18 cellular contexts compared by ENCODE assay signal in the genomic region with DNA sequence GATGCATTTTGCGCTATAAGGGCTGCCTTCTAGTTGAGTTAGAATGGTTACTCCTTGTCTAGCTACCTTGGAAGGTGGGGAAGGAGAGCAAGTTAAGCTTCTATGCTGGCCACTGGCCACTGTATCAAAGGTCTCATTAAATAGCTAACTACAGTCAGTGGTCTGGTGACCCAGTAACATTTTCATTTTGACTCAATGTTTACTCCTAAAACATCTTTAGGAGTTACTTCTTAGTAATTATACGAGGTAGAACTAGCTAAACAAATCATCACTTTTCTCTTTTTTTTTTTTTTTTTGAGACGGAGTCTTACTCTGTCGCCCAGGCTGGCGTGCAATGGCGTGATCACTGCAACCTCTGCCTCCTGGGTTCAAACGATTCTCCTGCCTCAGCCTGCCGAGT. TPM values are rescaled to one million over a fixed set of nuclear protein-coding genes. Genes with fewer than 3 reads are reported as not detected.
DNase-seq lines count a peak whose midpoint lies in the region; ATAC-seq and TF ChIP-seq lines count a peak whose summit lies in the region.
"Had no signal": no experiment of that assay in that cellular context is flagged by ENCODE, and none has a peak within 500 bp of the region (broad histone marks: within the 10 kb centered on the region; RNA-seq: fewer than 3 reads in every experiment).

No MANE protein-coding gene starts in this region.

- CTCF ChIA-PET in WTC11 (lab: Charles Lee) = interaction anchor here (0.8 to 2.9 kb wide), 6 partner anchors 16 to 160 kb away, joined by 3 to 15 read pairs (median 6); no protein-coding TSS in a partner anchor

- POLR2A ChIA-PET in WTC11 (lab: Charles Lee) = interaction anchor here (0.7 to 2.2 kb wide), 3 partner anchors 15 to 185 kb away, joined by 3 to 6 read pairs (median 4); no protein-coding TSS in a partner anchor

- H3K4me2 ChIP-seq in BLaER1 = 0 out of 2 replicates have a peak overlapping the region, but pooled peaks have one; percentile 57
- H3K4me2 ChIP-seq: A549 had no signal

- H3K9me3 Mint-ChIP-seq in WTC11 = peaks cover 11% of the 10 kb centered on the region
- H3K9me3 Mint-ChIP-seq: CD4-positive, alpha-beta memory T cell had no signal

- intact Hi-C loops in dorsolateral prefrontal cortex (cut with DNase I) = no loop called here

- no peak overlapping the region for H3K4me3 Mint-ChIP-seq in WTC11
- H3K4me3 Mint-ChIP-seq: CD4-positive, alpha-beta memory T cell had no signal

- H4K20me1 ChIP-seq in BLaER1 = peaks cover 46% of the 10 kb centered on the region

- DNase-seq in WTC11 (ENCODE audit: low spot score) = no peak
- DNase-seq in dorsolateral prefrontal cortex = no peak
- DNase-seq in HAP-1 (ENCODE audit: low spot score in 2 of 2) = no peak
- DNase-seq in stimulated activated naive CD8-positive, alpha-beta T cell treated with anti-CD3 and anti-CD28 coated beads, Interleukin-15, Interleukin-2, amounts not matched to agents 100 U/mL and 50 U/mL, for 24 hours = no peak
- DNase-seq: ACHN; BE2C; C1 segment of cervical spinal cord; Calu3; CD4-positive, alpha-beta memory T cell; COR-L47; DMS53; DMS79 treated with DMSO at 0.1 percent for 48 hours; GF-D8; HCEC 1CT had no signal

- H3K27me3 ChIP-seq in BLaER1 (no peaks in the 10 kb centered on the region), dorsolateral prefrontal cortex (no peaks in the 10 kb centered on the region), HAP-1 (ENCODE audit: low read depth) (no peaks in the 10 kb centered on the region)
- H3K27me3 ChIP-seq: BE2C had no signal

- in situ Hi-C loops in HAP-1 (cut with MboI; ENCODE audit: low sequenced_read_pairs) = no loop called here

- H3K4me1 ChIP-seq in BLaER1 = peaks cover 44% of the 10 kb centered on the region
- H3K4me1 ChIP-seq in HAP-1 = peaks cover 2% of the 10 kb centered on the region; the same call in 1 of the 2 replicates
- H3K4me1 ChIP-seq: A549, BE2C had no signal

- H3K27me3 Mint-ChIP-seq in WTC11 (ENCODE audit: low read depth) = no peaks in the 10 kb centered on the region

- H3K27ac Mint-ChIP-seq in WTC11 = peak overlapping the region; percentile 91
- H3K27ac Mint-ChIP-seq: CD4-positive, alpha-beta memory T cell had no signal

- H3K36me3 ChIP-seq in BLaER1 (peaks cover 99% of the 10 kb centered on the region), HAP-1 (replicated peaks) (no peaks in the 10 kb centered on the region)

- no peak overlapping the region for H3K9ac ChIP-seq in BLaER1

- H3K4me3 ChIP-seq in BLaER1 (no peak overlapping the region), dorsolateral prefrontal cortex (no peak overlapping the region), HAP-1 (no peak overlapping the region)
- H3K4me3 ChIP-seq: A549 had no signal

- peaks cover 33% of the 10 kb centered on the region for H3K36me3 Mint-ChIP-seq in WTC11
- H3K36me3 Mint-ChIP-seq: CD4-positive, alpha-beta memory T cell had no signal

- peaks cover 14% of the 10 kb centered on the region for H3K9me3 ChIP-seq in BLaER1
- H3K9me3 ChIP-seq in HAP-1 = no peaks in the 10 kb centered on the region
- H3K9me3 ChIP-seq: A549, BE2C had no signal

- ATAC-seq in WTC11 (no peak), GM21381 (IDR thresholded peaks at IDR 0.05; ENCODE audit: unreplicated experiment) (no peak)
- no peak for ATAC-seq in stimulated activated naive CD8-positive, alpha-beta T cell treated with anti-CD3 and anti-CD28 coated beads, Interleukin-15, Interleukin-2, amounts not matched to agents 100 U/mL and 50 U/mL, for 24 hours
- ATAC-seq: A549 had no signal

- TF ChIP-seq CTCF in WTC11 (IDR thresholded peaks at IDR 0.05) (no peak), dorsolateral prefrontal cortex (IDR thresholded peaks at IDR 0.05 in 54 of 56, conservative IDR thresholded peaks at IDR 0.05 in 2 of 56; ENCODE audit: low read depth in 1 of 56, partially characterized antibody in 56 of 56) (no peak)

- no peak overlapping the region for H3K27ac ChIP-seq in BLaER1
- H3K27ac ChIP-seq in dorsolateral prefrontal cortex = peak overlapping the region in 39 of 59 donors; percentile 2 to 83 (median 63)
- H3K27ac ChIP-seq: 22Rv1, A549 had no signal

- peaks cover 81% of the 10 kb centered on the region for H3K4me1 Mint-ChIP-seq in WTC11
- H3K4me1 Mint-ChIP-seq: CD4-positive, alpha-beta memory T cell had no signal

TF ChIP-seq in WTC11, 78 proteins besides CTCF, POLR2A, EP300 and RAD21:
- TF ChIP-seq RELA (CRISPR knock-in tag; IDR thresholded peaks at IDR 0.05; ENCODE audit: borderline replicate concordance) (no peak), TP53 (CRISPR knock-in tag; IDR thresholded peaks at IDR 0.05) (no peak)

RNA-seq across cellular contexts. Expression of a gene that starts 26.7 kb away (rescaled TPM):
- 52.9 to 71.3 TPM (median 62.1 TPM) in 3 replicates for total RNA-seq in WTC11 (2021)
- 10 to 100 TPM; 21.0 to 97.9 (median 44.5) TPM for total RNA-seq in dorsolateral prefrontal cortex
